Comparison of ENCODE assay signal across 24 cellular contexts in the genomic region with DNA sequence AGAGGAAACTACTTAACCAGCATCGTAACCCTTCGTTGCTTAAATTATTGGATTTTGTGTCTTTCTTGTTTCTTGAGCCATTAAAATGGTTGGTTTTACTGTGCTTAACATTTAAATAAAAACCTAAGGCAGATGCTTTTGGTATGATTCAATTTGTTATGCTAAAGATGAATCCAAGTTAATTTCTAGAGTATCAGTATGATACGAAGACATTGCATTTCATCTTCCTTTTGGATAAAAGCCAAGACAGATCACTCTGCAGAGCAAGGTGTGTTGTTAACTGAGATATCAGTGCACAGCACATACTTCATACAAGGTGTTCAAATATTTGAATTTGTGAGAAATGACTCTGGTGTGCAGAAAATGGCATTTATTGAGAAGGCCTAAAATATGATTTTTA.
"Had no signal": no experiment of that assay in that cellular context is flagged by ENCODE, and none has a peak within 500 bp of the region (broad histone marks: within the 10 kb centered on the region; RNA-seq: fewer than 3 reads in every experiment).

No MANE protein-coding gene starts in this region.

- H3K9ac ChIP-seq: neural progenitor cell had no signal

- H3K4me2 ChIP-seq: neural progenitor cell had no signal

- H3K27ac ChIP-seq: left ventricle myocardium inferior, neural progenitor cell, ovary, right atrium auricular region, right lobe of liver, tibial nerve, uterus had no signal

- H3K9me3 Mint-ChIP-seq: mesothelial cell of epicardium; natural killer cell; stimulated activated memory B cell treated with anti-CD40 and anti-IgM and Interleukin-4, amounts not matched to agents 10 μg/mL and 1 μg/mL and 100 μg/mL, for 72 hours; stimulated activated naive CD8-positive, alpha-beta T cell treated with anti-CD3 and anti-CD28 coated beads, Interleukin-15, amount 100 ng/mL, for 72 hours had no signal

- H3K27me3 Mint-ChIP-seq: naive B cell; progenitor cell of endocrine pancreas; stimulated activated memory B cell treated with anti-CD40 and anti-IgM and Interleukin-4, amounts not matched to agents 10 μg/mL and 1 μg/mL and 100 μg/mL, for 72 hours; stimulated activated naive CD8-positive, alpha-beta T cell treated with anti-CD3 and anti-CD28 coated beads, Interleukin-15, amount 100 ng/mL, for 72 hours; type B pancreatic cell had no signal

- DNase-seq: islet precursor cell; left ventricle myocardium inferior; mesendoderm; naive B cell; natural killer cell; nephron progenitor cell; ovary; right lobe of liver; stimulated activated CD4-positive, alpha-beta T cell treated with anti-CD3 and anti-CD28 coated beads, Interleukin-12 subunit alpha, Interleukin-12 subunit beta, amount 100 ng/mL, for 4 hours; stimulated activated CD4-positive, alpha-beta T cell treated with anti-CD3 and anti-CD28 coated beads, Interleukin-15, amount 100 ng/mL, for 24 hours; stimulated activated CD4-positive, alpha-beta T cell treated with anti-CD3 and anti-CD28 coated beads, Interleukin-2, amount 100 ng/mL, for 24 hours; stimulated activated CD4-positive, alpha-beta T cell treated with anti-CD3 and anti-CD28 coated beads, Interleukin-4, amount 100 ng/mL, for 1 hour; stimulated activated naive CD4-positive, alpha-beta T cell treated with Interleukin-2 at 50 U/mL for 16 hours; stimulated activated naive CD8-positive, alpha-beta T cell treated with anti-CD3 and anti-CD28 coated beads, Interleukin-15, amount 100 ng/mL, for 72 hours; substantia nigra; uterus had no signal

- H3K4me3 Mint-ChIP-seq: mesothelial cell of epicardium; natural killer cell; nephron progenitor cell; neural progenitor cell; stimulated activated memory B cell treated with anti-CD40 and anti-IgM and Interleukin-4, amounts not matched to agents 10 μg/mL and 1 μg/mL and 100 μg/mL, for 72 hours; stimulated activated naive CD8-positive, alpha-beta T cell treated with anti-CD3 and anti-CD28 coated beads, Interleukin-15, amount 100 ng/mL, for 72 hours; type B pancreatic cell had no signal

- H3K27ac Mint-ChIP-seq: natural killer cell; nephron progenitor cell; neural progenitor cell; progenitor cell of endocrine pancreas; stimulated activated memory B cell treated with anti-CD40 and anti-IgM and Interleukin-4, amounts not matched to agents 10 μg/mL and 1 μg/mL and 100 μg/mL, for 72 hours; stimulated activated naive CD8-positive, alpha-beta T cell treated with anti-CD3 and anti-CD28 coated beads, Interleukin-15, amount 100 ng/mL, for 72 hours; type B pancreatic cell had no signal

- H3K27me3 ChIP-seq: neural progenitor cell, ovary, right atrium auricular region, right lobe of liver, tibial nerve, uterus had no signal

- H3K4me1 ChIP-seq: left ventricle myocardium inferior, right atrium auricular region, right lobe of liver had no signal

- H3K36me3 ChIP-seq: left ventricle myocardium inferior, neural progenitor cell, ovary, right atrium auricular region, right lobe of liver, tibial nerve, uterus had no signal

- H2AFZ ChIP-seq: neural progenitor cell had no signal

- ATAC-seq: natural killer cell; right lobe of liver; stimulated activated memory B cell treated with anti-CD40 and anti-IgM and Interleukin-4, amounts not matched to agents 10 μg/mL and 1 μg/mL and 100 μg/mL, for 72 hours; stimulated activated naive CD8-positive, alpha-beta T cell treated with anti-CD3 and anti-CD28 coated beads, Interleukin-15, amount 100 ng/mL, for 72 hours had no signal

- H3K9me3 ChIP-seq: left ventricle myocardium inferior, ovary, right atrium auricular region, right lobe of liver, tibial nerve, uterus had no signal

- H3K36me3 Mint-ChIP-seq: mesothelial cell of epicardium, natural killer cell had no signal

- H3K4me3 ChIP-seq: left ventricle myocardium inferior, lung, neural progenitor cell, ovary, right atrium auricular region, right lobe of liver, tibial nerve, uterus had no signal
